In the genomic region with DNA sequence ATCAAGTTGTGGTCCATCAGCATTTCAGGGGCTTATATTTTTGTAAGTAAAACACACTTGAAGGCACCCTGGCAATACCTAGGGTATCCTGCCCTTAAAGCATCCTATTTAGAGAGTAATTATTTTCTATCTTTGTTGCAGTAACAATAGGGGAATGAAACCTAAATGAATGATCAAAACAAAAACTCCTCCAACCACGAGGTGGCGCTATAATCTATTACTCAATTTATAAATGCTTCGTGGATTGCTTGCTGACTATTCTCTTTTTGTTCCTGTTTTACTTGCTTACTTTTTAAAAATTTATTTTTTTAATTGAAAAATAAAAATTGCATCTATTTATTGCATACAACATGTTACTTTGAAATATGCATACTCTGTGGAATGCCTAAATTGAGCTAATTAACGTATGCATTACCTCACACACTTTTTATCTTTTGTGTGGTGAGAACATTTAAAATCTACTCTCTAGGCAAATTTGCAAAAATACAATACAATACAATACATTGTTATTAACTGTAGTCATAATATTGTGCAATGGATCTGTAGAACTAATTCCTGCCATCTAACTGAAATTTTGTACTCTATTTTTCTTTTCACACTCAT, we compare ENCODE assay signal across 8 cellular contexts.
DNase-seq lines count a peak whose midpoint lies in the region; ATAC-seq and TF ChIP-seq lines count a peak whose summit lies in the region.

No MANE protein-coding gene starts in this region.

- ATAC-seq in left lung, result peak; percentile 44
- ATAC-seq in GM19351 (IDR thresholded peaks at IDR 0.05; ENCODE audit: unreplicated experiment), result no peak

- no peaks in the 10 kb centered on the region for H3K4me1 Mint-ChIP-seq in T-helper 2 cell treated with Interferon-gamma antibody and Interleukin-4, amounts not matched to agents 5 μg/mL and 100 μg/mL, for 36 hours (ENCODE audit: low read depth)

- H3K27me3 Mint-ChIP-seq in T-helper 2 cell treated with Interferon-gamma antibody and Interleukin-4, amounts not matched to agents 5 μg/mL and 100 μg/mL, for 36 hours (ENCODE audit: low read depth), result no peaks in the 10 kb centered on the region

- H3K9ac ChIP-seq in adipocyte (ENCODE audit: low read length), result peak overlapping the region; percentile 41

- H3K36me3 Mint-ChIP-seq in T-helper 2 cell treated with Interferon-gamma antibody and Interleukin-4, amounts not matched to agents 5 μg/mL and 100 μg/mL, for 36 hours (ENCODE audit: low read depth), result no peaks in the 10 kb centered on the region

- H3K27me3 ChIP-seq in adipocyte (replicated peaks; ENCODE audit: control insufficient read depth, insufficient read depth, low read length) (no peaks in the 10 kb centered on the region), left lung (no peaks in the 10 kb centered on the region)

- H3K4me3 Mint-ChIP-seq in T-helper 2 cell treated with Interferon-gamma antibody and Interleukin-4, amounts not matched to agents 5 μg/mL and 100 μg/mL, for 36 hours, result no peak overlapping the region

- no peaks in the 10 kb centered on the region for H3K9me3 Mint-ChIP-seq in T-helper 2 cell treated with Interferon-gamma antibody and Interleukin-4, amounts not matched to agents 5 μg/mL and 100 μg/mL, for 36 hours

- H3K36me3 ChIP-seq in adipocyte (ENCODE audit: control insufficient read depth, insufficient read depth, low read length, severe bottlenecking), result no peaks in the 10 kb centered on the region
- no peaks in the 10 kb centered on the region for H3K36me3 ChIP-seq in left lung

- peaks cover 56% of the 10 kb centered on the region for H3K4me1 ChIP-seq in adipocyte (ENCODE audit: control insufficient read depth, insufficient read depth, low read length)
- H3K4me1 ChIP-seq in left lung, result no peaks in the 10 kb centered on the region

- no peak overlapping the region for H3K27ac Mint-ChIP-seq in T-helper 2 cell treated with Interferon-gamma antibody and Interleukin-4, amounts not matched to agents 5 μg/mL and 100 μg/mL, for 36 hours

- TF ChIP-seq CTCF in 22Rv1 (IDR thresholded peaks at IDR 0.05) (peak; percentile 90), left lung (IDR thresholded peaks at IDR 0.05) (peak; percentile 56 to 59)

- intact Hi-C loops in left lung (cut with DNase I), result loop anchor here in 1 of 2 donors (10.0 kb wide), 1 partner anchor 137 kb away; no protein-coding TSS in a partner anchor

- H3K4me3 ChIP-seq in adipocyte (ENCODE audit: low read length) (no peak overlapping the region), left lung (no peak overlapping the region)

- H3K9me3 ChIP-seq in adipocyte (ENCODE audit: control insufficient read depth, low read length) (no peaks in the 10 kb centered on the region), left lung (no peaks in the 10 kb centered on the region)

- peak; percentile 59 for DNase-seq in EH (ENCODE audit: low read depth)
- peak; percentile 76 for DNase-seq in NCI-H1092 treated with DMSO at 0.1 percent for 48 hours (lab: John Stamatoyannopoulos, UW)
- peak; percentile 64 for DNase-seq in adipocyte (ENCODE audit: low read depth)
- no peak for DNase-seq in left lung
- DNase-seq in NCI-H187 treated with DMSO at 0.1 percent for 48 hours (lab: John Stamatoyannopoulos, UW), result no peak
- DNase-seq in T-helper 2 cell treated with Interferon-gamma antibody and Interleukin-4, amounts not matched to agents 5 μg/mL and 100 μg/mL, for 36 hours (ENCODE audit: low spot score), result no peak

- H3K27ac ChIP-seq in 22Rv1 (no peak overlapping the region), left lung (no peak overlapping the region)

Comparison
In these comparisons a context has a peak if more than half of its experiments do, and no peak if none do; other contexts are left out.
1. DNase-seq: peak in EH (single experiment), NCI-H1092 treated with DMSO at 0.1 percent for 48 hours (single experiment) and adipocyte (single experiment); none in left lung (0 of 2), NCI-H187 treated with DMSO at 0.1 percent for 48 hours (single experiment) and T-helper 2 cell treated with Interferon-gamma antibody and Interleukin-4, amounts not matched to agents 5 μg/mL and 100 μg/mL, for 36 hours (single experiment).